Comparison of ENCODE assay signal across 1 cellular context in the genomic region with DNA sequence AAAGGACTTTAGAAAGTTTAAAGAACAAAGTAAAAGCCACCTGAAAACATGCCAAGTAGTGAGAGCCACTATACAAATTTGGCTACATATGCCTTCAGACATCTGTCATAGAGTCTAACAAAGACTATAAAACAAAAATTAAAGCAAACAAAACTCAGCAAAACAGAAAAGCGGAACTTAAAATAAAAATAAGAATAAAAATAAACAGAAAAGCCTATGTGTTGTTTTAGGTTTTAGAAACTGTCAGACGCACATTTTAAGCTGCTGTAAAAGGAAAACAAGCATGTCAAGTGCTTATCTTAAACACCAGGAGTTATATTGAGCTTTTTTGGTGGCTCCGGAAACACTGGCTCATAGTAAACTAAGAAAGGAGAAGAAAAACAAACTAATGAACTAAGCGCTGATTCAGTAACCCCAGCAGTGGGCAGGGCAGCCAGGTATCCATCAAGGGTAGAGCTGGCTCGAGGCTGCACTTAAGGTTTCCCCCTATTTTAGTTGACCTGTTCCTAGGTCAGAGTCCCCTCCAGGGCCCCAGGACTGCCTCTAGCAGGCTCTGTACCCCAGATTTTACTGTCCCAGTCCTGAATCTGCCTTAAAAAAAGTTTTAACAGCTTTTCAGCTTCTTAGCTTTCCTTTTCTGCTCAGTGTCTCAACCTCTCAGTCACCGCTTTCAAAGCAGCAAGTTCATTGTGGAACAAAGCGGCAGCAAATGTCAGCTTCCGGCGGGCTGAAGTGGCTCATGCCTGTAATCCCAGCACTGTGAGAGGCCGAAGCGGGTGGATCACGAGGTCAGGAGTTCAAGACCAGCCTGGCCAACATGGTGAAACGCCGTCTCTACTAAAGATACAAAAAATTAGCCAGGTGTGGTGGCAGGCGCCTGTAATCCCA.
TF ChIP-seq lines count a peak whose summit lies in the region.

No MANE protein-coding gene starts in this region.

TF ChIP-seq in A549, 52 proteins besides CTCF, POLR2A, EP300 and RAD21 (continued from another document):
- TF ChIP-seq, protein P1, sequence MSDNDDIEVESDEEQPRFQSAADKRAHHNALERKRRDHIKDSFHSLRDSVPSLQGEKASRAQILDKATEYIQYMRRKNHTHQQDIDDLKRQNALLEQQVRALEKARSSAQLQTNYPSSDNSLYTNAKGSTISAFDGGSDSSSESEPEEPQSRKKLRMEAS (IDR thresholded peaks at IDR 0.05), result no peak
- TF ChIP-seq NPAS2 (CRISPR knock-in tag; IDR thresholded peaks at IDR 0.05; ENCODE audit: borderline replicate concordance), result no peak
- TF ChIP-seq, protein P2, sequence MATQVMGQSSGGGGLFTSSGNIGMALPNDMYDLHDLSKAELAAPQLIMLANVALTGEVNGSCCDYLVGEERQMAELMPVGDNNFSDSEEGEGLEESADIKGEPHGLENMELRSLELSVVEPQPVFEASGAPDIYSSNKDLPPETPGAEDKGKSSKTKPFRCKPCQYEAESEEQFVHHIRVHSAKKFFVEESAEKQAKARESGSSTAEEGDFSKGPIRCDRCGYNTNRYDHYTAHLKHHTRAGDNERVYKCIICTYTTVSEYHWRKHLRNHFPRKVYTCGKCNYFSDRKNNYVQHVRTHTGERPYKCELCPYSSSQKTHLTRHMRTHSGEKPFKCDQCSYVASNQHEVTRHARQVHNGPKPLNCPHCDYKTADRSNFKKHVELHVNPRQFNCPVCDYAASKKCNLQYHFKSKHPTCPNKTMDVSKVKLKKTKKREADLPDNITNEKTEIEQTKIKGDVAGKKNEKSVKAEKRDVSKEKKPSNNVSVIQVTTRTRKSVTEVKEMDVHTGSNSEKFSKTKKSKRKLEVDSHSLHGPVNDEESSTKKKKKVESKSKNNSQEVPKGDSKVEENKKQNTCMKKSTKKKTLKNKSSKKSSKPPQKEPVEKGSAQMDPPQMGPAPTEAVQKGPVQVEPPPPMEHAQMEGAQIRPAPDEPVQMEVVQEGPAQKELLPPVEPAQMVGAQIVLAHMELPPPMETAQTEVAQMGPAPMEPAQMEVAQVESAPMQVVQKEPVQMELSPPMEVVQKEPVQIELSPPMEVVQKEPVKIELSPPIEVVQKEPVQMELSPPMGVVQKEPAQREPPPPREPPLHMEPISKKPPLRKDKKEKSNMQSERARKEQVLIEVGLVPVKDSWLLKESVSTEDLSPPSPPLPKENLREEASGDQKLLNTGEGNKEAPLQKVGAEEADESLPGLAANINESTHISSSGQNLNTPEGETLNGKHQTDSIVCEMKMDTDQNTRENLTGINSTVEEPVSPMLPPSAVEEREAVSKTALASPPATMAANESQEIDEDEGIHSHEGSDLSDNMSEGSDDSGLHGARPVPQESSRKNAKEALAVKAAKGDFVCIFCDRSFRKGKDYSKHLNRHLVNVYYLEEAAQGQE (IDR thresholded peaks at IDR 0.05), result no peak
- no peak for TF ChIP-seq MAFK (IDR thresholded peaks at IDR 0.05; ENCODE audit: partially characterized antibody)
- no peak for TF ChIP-seq ESRRA (IDR thresholded peaks at IDR 0.05; ENCODE audit: borderline replicate concordance, low read length)
